ENCODE assay signal across 8 cellular contexts in the genomic region with DNA sequence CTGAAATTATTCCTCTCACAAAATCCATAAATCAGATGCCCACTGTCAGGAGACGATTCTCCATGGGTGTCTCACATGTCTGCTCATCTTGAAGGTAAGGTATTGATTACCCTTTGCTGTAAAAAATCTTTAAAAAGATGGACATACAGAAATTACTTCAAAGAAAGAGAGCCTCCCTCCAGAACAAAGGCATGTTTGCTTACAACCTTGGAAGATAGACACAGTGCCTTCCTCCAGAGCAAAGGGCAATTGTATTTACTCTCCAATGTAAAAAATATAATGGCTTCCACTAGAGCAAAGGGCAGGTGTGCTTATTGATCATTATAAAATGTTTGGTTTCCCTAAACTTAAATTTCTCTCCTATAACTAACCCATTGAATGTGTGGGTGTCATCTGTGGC.
"Had no signal": no experiment of that assay in that cellular context is flagged by ENCODE, and none has a peak within 500 bp of the region (broad histone marks: within the 10 kb centered on the region; RNA-seq: fewer than 3 reads in every experiment).

No MANE protein-coding gene starts in this region.

- ATAC-seq: GM12878 had no signal

- DNase-seq: GDM1, GF-D8 had no signal

- FAIRE-seq: G401.6, GM12878, GM12891, GM12892, GM18507, GM19239 had no signal

- H3K4me3 ChIP-seq: GM12878 had no signal
